24 cellular contexts compared by ENCODE assay signal in the genomic region with DNA sequence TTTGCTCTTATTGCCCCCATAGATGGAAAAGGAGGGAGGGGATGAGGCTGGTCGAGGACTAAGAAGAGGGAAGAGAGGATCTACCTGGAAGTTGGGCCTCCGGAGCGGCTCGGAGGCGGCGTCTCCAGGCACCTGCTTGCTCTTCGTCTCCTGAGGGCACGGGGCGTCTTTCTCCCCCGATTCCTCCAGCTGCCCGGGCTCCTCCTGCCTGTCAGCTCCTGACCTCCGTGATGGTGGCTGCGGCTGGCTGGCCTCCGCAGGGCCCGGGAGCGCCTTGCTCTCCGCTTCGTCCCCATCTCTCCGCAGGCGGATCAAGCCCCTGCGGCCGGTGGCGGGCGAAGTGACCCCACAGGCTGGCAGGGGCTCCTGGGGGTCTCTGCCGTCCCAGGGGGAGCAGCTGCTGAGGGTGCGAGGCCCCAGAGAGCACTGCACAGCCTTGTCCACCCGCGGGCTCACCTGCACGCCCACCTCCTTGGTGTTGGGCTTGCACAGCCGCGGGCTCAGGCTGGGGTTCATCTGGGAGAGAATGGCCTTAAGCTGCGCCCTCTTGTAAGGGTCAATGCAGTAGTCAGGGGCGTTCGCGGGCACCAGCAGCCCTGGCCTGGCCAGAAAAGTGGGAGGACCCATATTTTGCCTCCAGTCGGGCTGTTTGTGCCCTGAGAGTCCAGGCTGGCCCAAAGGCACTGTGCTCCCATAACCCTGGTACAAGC. TPM values are rescaled to one million over a fixed set of nuclear protein-coding genes. Genes with fewer than 3 reads are reported as not detected.
"Had no signal": no experiment of that assay in that cellular context is flagged by ENCODE, and none has a peak within 500 bp of the region (broad histone marks: within the 10 kb centered on the region; RNA-seq: fewer than 3 reads in every experiment).

No MANE protein-coding gene starts in this region.

- H3K4me1 ChIP-seq: adrenal gland had no signal

- ATAC-seq: activated CD8-positive, alpha-beta memory T cell treated with anti-CD3 and anti-CD28 coated beads, Interleukin-2, amount 10 ng/mL, durations not matched to agents 7 days and 5 days; T-helper 17 cell had no signal

- H3K9me3 Mint-ChIP-seq: activated B cell treated with CpG ODN at 0.5 μM for 24 hours; activated CD4-positive, alpha-beta T cell treated with anti-CD3 and anti-CD28 coated beads, Interleukin-2, amount 10 ng/mL, durations not matched to agents 24 days and 14 days; activated T-cell treated with anti-CD3 and anti-CD28 coated beads, Interleukin-2, amount 50 U/mL, for 24 hours; activated T-helper 1 cell treated with anti-CD3 and anti-CD28 coated beads, Interleukin-12 subunit alpha, Interleukin-12 subunit beta, Interleukin-2, Interleukin-4 antibody, amounts not matched to agents 30 ng/mL and 10 ng/mL and 1 ng/mL, durations not matched to agents 14 hours and 24 hours and 36 hours had no signal

- H3K4me3 Mint-ChIP-seq: activated B cell treated with CpG ODN at 0.5 μM for 24 hours; activated CD4-positive, alpha-beta T cell treated with anti-CD3 and anti-CD28 coated beads, Interleukin-2, amount 10 ng/mL, durations not matched to agents 24 days and 14 days; activated CD8-positive, alpha-beta memory T cell treated with anti-CD3 and anti-CD28 coated beads, Interleukin-2, amount 10 ng/mL, durations not matched to agents 7 days and 5 days; activated naive CD8-positive, alpha-beta T cell; activated T-cell treated with anti-CD3 and anti-CD28 coated beads, Interleukin-2, amount 50 U/mL, for 24 hours; activated T-helper 1 cell treated with anti-CD3 and anti-CD28 coated beads, Interleukin-12 subunit alpha, Interleukin-12 subunit beta, Interleukin-2, Interleukin-4 antibody, amounts not matched to agents 30 ng/mL and 10 ng/mL and 1 ng/mL, durations not matched to agents 14 hours and 24 hours and 36 hours; T-helper 17 cell had no signal

- H3K27ac Mint-ChIP-seq: activated B cell treated with CpG ODN at 0.5 μM for 24 hours; activated CD4-positive, alpha-beta T cell treated with anti-CD3 and anti-CD28 coated beads, Interleukin-2, amount 10 ng/mL, durations not matched to agents 24 days and 14 days; activated CD8-positive, alpha-beta memory T cell treated with anti-CD3 and anti-CD28 coated beads, Interleukin-2, amount 10 ng/mL, durations not matched to agents 7 days and 5 days; activated naive CD8-positive, alpha-beta T cell; activated T-cell treated with anti-CD3 and anti-CD28 coated beads, Interleukin-2, amount 50 U/mL, for 24 hours; activated T-helper 1 cell treated with anti-CD3 and anti-CD28 coated beads, Interleukin-12 subunit alpha, Interleukin-12 subunit beta, Interleukin-2, Interleukin-4 antibody, amounts not matched to agents 30 ng/mL and 10 ng/mL and 1 ng/mL, durations not matched to agents 14 hours and 24 hours and 36 hours; T-helper 17 cell had no signal

- H3K9me3 ChIP-seq: adrenal gland, MG63 had no signal

- DNase-seq: activated B cell treated with CpG ODN at 0.5 μM for 24 hours; activated CD4-positive, alpha-beta T cell treated with anti-CD3 and anti-CD28 coated beads for 1 hour; activated CD4-positive, alpha-beta T cell treated with anti-CD3 and anti-CD28 coated beads, Interleukin-2, amount 50 U/mL, for 48 hours; activated CD8-positive, alpha-beta memory T cell treated with anti-CD3 and anti-CD28 coated beads, Interleukin-2, amount 10 ng/mL, durations not matched to agents 7 days and 5 days; activated effector memory CD4-positive, alpha-beta T cell treated with anti-CD3 and anti-CD28 coated beads, Interleukin-2, amount 50 U/mL, for 16 hours; activated naive CD4-positive, alpha-beta T cell treated with Interleukin-2 at 50 U/mL for 16 hours; activated T-cell treated with anti-CD3 and anti-CD28 coated beads, Interleukin-2, amount 50 U/mL, for 24 hours; adrenal gland; cerebellar nuclear complex; MG63; NCI-H1105 treated with DMSO at 0.1 percent for 48 hours; NCI-H1436 treated with DMSO at 0.1 percent for 48 hours; NCI-H187; NCI-H2081; NCI-H446; NCI-H524; PC-9; SIG-M5; T-helper 17 cell; T1000 had no signal

- H3K4me2 ChIP-seq: PC-9 had no signal

- H3K27me3 ChIP-seq: adrenal gland, MG63 had no signal

- H2AFZ ChIP-seq: PC-9 had no signal

- H3K27ac ChIP-seq: adrenal gland, PC-9 had no signal

- H3K27me3 Mint-ChIP-seq: activated B cell treated with CpG ODN at 0.5 μM for 24 hours; activated CD4-positive, alpha-beta T cell treated with anti-CD3 and anti-CD28 coated beads, Interleukin-2, amount 10 ng/mL, durations not matched to agents 24 days and 14 days; activated naive CD8-positive, alpha-beta T cell; activated T-cell treated with anti-CD3 and anti-CD28 coated beads, Interleukin-2, amount 50 U/mL, for 24 hours; T-helper 17 cell had no signal

- H3K4me3 ChIP-seq: adrenal gland, MG63, PC-9 had no signal

- H3K36me3 Mint-ChIP-seq: activated naive CD8-positive, alpha-beta T cell had no signal

- H3K36me3 ChIP-seq: adrenal gland, MG63 had no signal

RNA-seq across cellular contexts. Expression of a gene that starts 3.8 kb away (rescaled TPM):
- total RNA-seq: activated B cell treated with CpG ODN at 0.5 μM for 24 hours; activated CD8-positive, alpha-beta memory T cell treated with anti-CD3 and anti-CD28 coated beads, Interleukin-2, amount 10 ng/mL, durations not matched to agents 7 days and 5 days; activated T-helper 1 cell treated with anti-CD3 and anti-CD28 coated beads, Interleukin-12 subunit alpha, Interleukin-12 subunit beta, Interleukin-2, Interleukin-4 antibody, amounts not matched to agents 30 ng/mL and 10 ng/mL and 1 ng/mL, durations not matched to agents 14 hours and 24 hours and 36 hours; adrenal gland; cardiac septum; T-helper 17 cell had no signal
- polyA plus RNA-seq: adrenal gland had no signal
